In the genomic region with DNA sequence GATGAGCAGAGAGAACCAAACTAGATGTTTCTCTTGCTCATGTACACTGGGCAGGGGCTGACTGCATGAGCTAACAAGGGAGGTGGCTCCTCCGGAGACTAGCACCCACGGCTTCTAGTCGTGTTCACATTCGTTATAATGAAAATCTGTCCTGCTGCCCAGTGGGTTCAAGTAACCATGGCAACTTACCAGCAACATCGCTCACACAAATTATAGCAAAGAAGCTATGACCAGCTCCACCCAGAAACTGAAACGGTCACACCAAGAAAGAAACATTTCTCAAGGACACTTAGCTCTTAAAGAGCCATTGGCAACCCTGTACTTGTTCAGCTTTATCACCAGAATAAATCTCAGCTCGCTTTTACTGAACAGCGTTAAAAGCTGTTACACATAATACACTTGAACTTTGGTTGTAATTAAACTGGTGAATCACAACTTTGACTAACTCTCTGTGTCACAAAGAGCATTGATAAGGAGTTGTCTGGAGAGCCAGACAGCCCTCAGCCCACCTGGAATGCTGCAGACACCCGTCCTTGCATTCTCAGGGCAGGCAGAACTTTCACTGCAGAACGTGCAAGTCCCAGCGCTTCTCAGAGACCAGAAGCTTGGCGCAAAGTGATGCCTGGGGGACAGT, we compare ENCODE assay signal across 20 cellular contexts.
A peak's percentile ranks its signal among the peaks of the same experiment; 100 is the strongest.
DNase-seq lines count a peak whose midpoint lies in the region; ATAC-seq, FAIRE-seq and TF ChIP-seq lines count a peak whose summit lies in the region.
"Had no signal": no experiment of that assay in that cellular context is flagged by ENCODE, and none has a peak within 500 bp of the region (broad histone marks: within the 10 kb centered on the region; RNA-seq: fewer than 3 reads in every experiment).

No MANE protein-coding gene starts in this region.

- no peaks in the 10 kb centered on the region for H3K9me3 ChIP-seq in astrocyte (ENCODE audit: insufficient read depth, low read depth, low read length)
- peaks cover 5% of the 10 kb centered on the region for H3K9me3 ChIP-seq in left ventricle myocardium inferior (replicated peaks)

- H3K27me3 ChIP-seq in astrocyte (ENCODE audit: insufficient read depth, low read length) = no peaks in the 10 kb centered on the region
- no peaks in the 10 kb centered on the region for H3K27me3 ChIP-seq in left ventricle myocardium inferior (ENCODE audit: low read depth)
- H3K27me3 ChIP-seq: MG63 had no signal

- no peaks in the 10 kb centered on the region for H4K20me1 ChIP-seq in astrocyte (ENCODE audit: insufficient read depth, low read length)

- H3K9me3 Mint-ChIP-seq in astrocyte (ENCODE audit: unreplicated experiment) (no peaks in the 10 kb centered on the region), nephron progenitor cell (peaks cover 4% of the 10 kb centered on the region)
- H3K9me3 Mint-ChIP-seq: dendritic cell treated with granulocyte-macrophage colony-stimulating factor and Interleukin-4, amounts not matched to agents 40 ng/mL and 50 ng/mL, for 4 days had no signal

- no peak for TF ChIP-seq POLR2A in GM12891 (IDR thresholded peaks at IDR 0.05; ENCODE audit: low read depth, low read length)

- peaks cover 4% of the 10 kb centered on the region for H3K4me1 ChIP-seq in astrocyte (ENCODE audit: insufficient read depth, low read length)
- H3K4me1 ChIP-seq in left ventricle myocardium inferior = peaks cover 13% of the 10 kb centered on the region

- H3K4me3 ChIP-seq in astrocyte (ENCODE audit: insufficient read depth, low read depth, low read length) (no peak overlapping the region), left ventricle myocardium inferior (no peak overlapping the region)
- H3K4me3 ChIP-seq: MG63 had no signal

- H3K27ac ChIP-seq in astrocyte (ENCODE audit: low read depth, low read length) (no peak overlapping the region), left ventricle myocardium inferior (replicated peaks) (peak overlapping the region; percentile 4)

- H3K4me3 Mint-ChIP-seq in astrocyte (ENCODE audit: unreplicated experiment) (peak overlapping the region; percentile 62), nephron progenitor cell (no peak overlapping the region)
- H3K4me3 Mint-ChIP-seq: activated CD4-positive, alpha-beta memory T cell treated with anti-CD3 and anti-CD28 coated beads, Interleukin-2, amount 10 ng/mL, durations not matched to agents 7 days and 5 days; CD8-positive, alpha-beta memory T cell; dendritic cell treated with granulocyte-macrophage colony-stimulating factor and Interleukin-4, amounts not matched to agents 40 ng/mL and 50 ng/mL, for 4 days; stimulated activated effector memory CD8-positive, alpha-beta T cell treated with anti-CD3 and anti-CD28 coated beads, Interleukin-12 subunit alpha, Interleukin-12 subunit beta, amount 100 ng/mL, for 72 hours had no signal

- no peak overlapping the region for H2AFZ ChIP-seq in astrocyte (ENCODE audit: low read depth, low read length)

- DNase-seq in GM03348 (ENCODE audit: low spot score) = peak; percentile 28
- peak; percentile 58 for DNase-seq in astrocyte (ENCODE audit: low read depth)
- no peak for DNase-seq in left ventricle myocardium inferior
- peak; percentile 9 for DNase-seq in stromal cell of bone marrow (ENCODE audit: low read depth)
- no peak for DNase-seq in iPS-NIHi7 (ENCODE audit: extremely low spot score)
- DNase-seq in nephron progenitor cell = no peak
- DNase-seq in GM12891 (ENCODE audit: insufficient read length, low spot score) = no peak
- DNase-seq: activated CD4-positive, alpha-beta memory T cell treated with anti-CD3 and anti-CD28 coated beads, Interleukin-2, amount 10 ng/mL, durations not matched to agents 7 days and 5 days; activated naive CD4-positive, alpha-beta T cell; CD8-positive, alpha-beta memory T cell; glutamatergic neuron; MG63; NCI-H345; stimulated activated CD4-positive, alpha-beta T cell treated with anti-CD3 and anti-CD28 coated beads, Interleukin-2, amount 100 ng/mL, for 24 hours; T-helper 9 cell had no signal

- peaks cover 9% of the 10 kb centered on the region for H3K4me1 Mint-ChIP-seq in astrocyte (ENCODE audit: low read depth, unreplicated experiment)
- no peaks in the 10 kb centered on the region for H3K4me1 Mint-ChIP-seq in nephron progenitor cell
- H3K4me1 Mint-ChIP-seq: activated CD4-positive, alpha-beta memory T cell treated with anti-CD3 and anti-CD28 coated beads, Interleukin-2, amount 10 ng/mL, durations not matched to agents 7 days and 5 days; CD8-positive, alpha-beta memory T cell; stimulated activated effector memory CD8-positive, alpha-beta T cell treated with anti-CD3 and anti-CD28 coated beads, Interleukin-12 subunit alpha, Interleukin-12 subunit beta, amount 100 ng/mL, for 72 hours had no signal

- H3K4me2 ChIP-seq in astrocyte (ENCODE audit: low read length) = peak overlapping the region; percentile 62

- no peak for ATAC-seq in HG02759 (IDR thresholded peaks at IDR 0.05; ENCODE audit: unreplicated experiment)
- ATAC-seq: Panc1; stimulated activated effector memory CD8-positive, alpha-beta T cell treated with anti-CD3 and anti-CD28 coated beads, Interleukin-12 subunit alpha, Interleukin-12 subunit beta, amount 100 ng/mL, for 72 hours had no signal

- H3K36me3 Mint-ChIP-seq in astrocyte (ENCODE audit: low read depth, unreplicated experiment) = peaks cover 1% of the 10 kb centered on the region
- H3K36me3 Mint-ChIP-seq in nephron progenitor cell (ENCODE audit: low read depth) = no peaks in the 10 kb centered on the region
- H3K36me3 Mint-ChIP-seq: CD8-positive, alpha-beta memory T cell; stimulated activated effector memory CD8-positive, alpha-beta T cell treated with anti-CD3 and anti-CD28 coated beads, Interleukin-12 subunit alpha, Interleukin-12 subunit beta, amount 100 ng/mL, for 72 hours had no signal

- H3K79me2 ChIP-seq in astrocyte (ENCODE audit: insufficient read depth, low read length) = no peaks in the 10 kb centered on the region

- intact Hi-C loops in left ventricle myocardium inferior (cut with micrococcal nuclease) = loop anchor here (10.0 kb wide), 1 partner anchor 135 kb away; no protein-coding TSS in a partner anchor

- FAIRE-seq in astrocyte (lab: Jason Lieb, UNC) (no peak), GM12891 (lab: Jason Lieb, UNC) (no peak)
- FAIRE-seq: H1 had no signal

- TF ChIP-seq CTCF in astrocyte (IDR thresholded peaks at IDR 0.05; ENCODE audit: insufficient read depth, low read depth, low read length) = no peak
- no peak for TF ChIP-seq CTCF in left ventricle myocardium inferior (IDR thresholded peaks at IDR 0.05; ENCODE audit: borderline replicate concordance)
- no peak for TF ChIP-seq CTCF in nephron progenitor cell (IDR thresholded peaks at IDR 0.05)

- H3K9ac ChIP-seq in astrocyte (ENCODE audit: low read length) = no peak overlapping the region

- H3K36me3 ChIP-seq in astrocyte (ENCODE audit: insufficient read depth, low read length) = no peaks in the 10 kb centered on the region
- H3K36me3 ChIP-seq in left ventricle myocardium inferior = no peaks in the 10 kb centered on the region

- H3K27ac Mint-ChIP-seq in astrocyte (ENCODE audit: unreplicated experiment) (peak overlapping the region; percentile 85), nephron progenitor cell (no peak overlapping the region)
- H3K27ac Mint-ChIP-seq: activated CD4-positive, alpha-beta memory T cell treated with anti-CD3 and anti-CD28 coated beads, Interleukin-2, amount 10 ng/mL, durations not matched to agents 7 days and 5 days; CD8-positive, alpha-beta memory T cell; dendritic cell treated with granulocyte-macrophage colony-stimulating factor and Interleukin-4, amounts not matched to agents 40 ng/mL and 50 ng/mL, for 4 days; stimulated activated effector memory CD8-positive, alpha-beta T cell treated with anti-CD3 and anti-CD28 coated beads, Interleukin-12 subunit alpha, Interleukin-12 subunit beta, amount 100 ng/mL, for 72 hours had no signal

- H3K27me3 Mint-ChIP-seq in astrocyte (ENCODE audit: low read depth, unreplicated experiment) = no peaks in the 10 kb centered on the region
- H3K27me3 Mint-ChIP-seq in nephron progenitor cell (ENCODE audit: low read depth, poor library complexity) = peaks cover 3% of the 10 kb centered on the region
- H3K27me3 Mint-ChIP-seq: activated CD4-positive, alpha-beta memory T cell treated with anti-CD3 and anti-CD28 coated beads, Interleukin-2, amount 10 ng/mL, durations not matched to agents 7 days and 5 days; CD8-positive, alpha-beta memory T cell had no signal

TF ChIP-seq in GM12891, 5 proteins besides CTCF, POLR2A, EP300 and RAD21:
- TF ChIP-seq PAX5 (IDR thresholded peaks at IDR 0.05; ENCODE audit: insufficient read depth, low read length, severe bottlenecking) (no peak), POU2F2 (IDR thresholded peaks at IDR 0.05; ENCODE audit: low read depth, low read length) (no peak), POLR2AphosphoS5 (IDR thresholded peaks at IDR 0.05; ENCODE audit: low read depth, low read length) (no peak), TAF1 (IDR thresholded peaks at IDR 0.05; ENCODE audit: low read depth, low read length) (no peak), SPI1 (IDR thresholded peaks at IDR 0.05; ENCODE audit: low read depth, low read length) (no peak)
TF ChIP-seq in GM12891: peak in this region for 0.

Comparison
In these comparisons a context has a peak if more than half of its experiments do, and no peak if none do; other contexts are left out.
1. DNase-seq: peak in GM03348 (single experiment), astrocyte (single experiment) and stromal cell of bone marrow (single experiment); none in left ventricle myocardium inferior (single experiment), iPS-NIHi7 (single experiment), nephron progenitor cell (single experiment) and GM12891 (single experiment).